ENCODE assay signal across 18 cellular contexts in the genomic region with DNA sequence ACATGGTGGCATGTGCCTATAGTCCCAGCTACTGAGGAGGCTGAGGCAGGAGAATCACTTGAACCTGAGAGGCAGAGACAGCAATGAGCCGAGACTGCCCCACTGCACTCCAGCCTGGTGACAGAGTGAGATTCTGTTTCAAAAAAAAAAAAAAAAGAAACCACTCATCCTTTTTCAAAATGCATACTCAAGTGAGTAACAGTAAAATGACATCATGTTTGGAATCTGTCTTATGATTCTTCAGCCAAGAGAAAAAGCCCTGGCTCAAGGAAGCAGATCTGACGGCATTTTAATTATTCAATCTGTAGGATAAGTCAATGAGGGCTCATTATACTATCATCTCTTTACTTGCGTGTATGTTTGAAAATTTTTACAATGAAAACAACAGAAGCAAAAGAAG. TPM values are rescaled to one million over a fixed set of nuclear protein-coding genes. Genes with fewer than 3 reads are reported as not detected.
DNase-seq lines count a peak whose midpoint lies in the region; ATAC-seq, FAIRE-seq and TF ChIP-seq lines count a peak whose summit lies in the region.
"Had no signal": no experiment of that assay in that cellular context is flagged by ENCODE, and none has a peak within 500 bp of the region (broad histone marks: within the 10 kb centered on the region; RNA-seq: fewer than 3 reads in every experiment).

No MANE protein-coding gene starts in this region.

- intact Hi-C loops in pancreas (cut with DNase I), result no loop called here

- no peak overlapping the region for H3K4me3 Mint-ChIP-seq in mesothelial cell of epicardium

- H3K27me3 ChIP-seq in pancreas, result no peaks in the 10 kb centered on the region
- H3K27me3 ChIP-seq: brain microvascular endothelial cell, esophagus squamous epithelium, SJSA1, uterus had no signal

- DNase-seq in AG10803 (ENCODE audit: low read depth) (peak; percentile 59), H54 (ENCODE audit: insufficient read length, low spot score) (peak; percentile 62), cardiac fibroblast (ENCODE audit: low read depth in 2 of 2) (peak; percentile 29 to 60), mesothelial cell of epicardium (ENCODE audit: low spot score in 2 of 2, unreplicated experiment in 2 of 2) (no peak), NCI-H187 (lab: John Stamatoyannopoulos, UW) (no peak), NCI-H146 (lab: John Stamatoyannopoulos, UW) (no peak), pancreas (no peak)
- DNase-seq: brain microvascular endothelial cell, esophagus squamous epithelium, GOT3, left lung, NCI-H187 treated with DMSO at 0.1 percent for 48 hours, NCI-H526, stomach, uterus had no signal

- peaks cover 22% of the 10 kb centered on the region for H3K4me1 Mint-ChIP-seq in mesothelial cell of epicardium

- H3K4me3 ChIP-seq in AG10803 (ENCODE audit: low read length) (no peak overlapping the region), cardiac fibroblast (replicated peaks in 1 of 2; ENCODE audit: low read depth in 2 of 2, low read length in 2 of 2) (no peak overlapping the region), pancreas (no peak overlapping the region)
- H3K4me3 ChIP-seq: esophagus squamous epithelium, left lung, SJSA1, stomach, uterus had no signal

- FAIRE-seq in H54 (lab: Jason Lieb, UNC) (no peak), pancreas (lab: Jason Lieb, UNC) (no peak)

- 68 to 84% methylated on average over 3 of the region's 3 CpGs for WGBS in pancreas, 2 donors

- TF ChIP-seq CTCF in AG10803 (conservative IDR thresholded peaks at IDR 0.05; ENCODE audit: low read length) (no peak), cardiac fibroblast (IDR thresholded peaks at IDR 0.05; ENCODE audit: low read depth, low read length) (no peak), mesothelial cell of epicardium (IDR thresholded peaks at IDR 0.05; ENCODE audit: unreplicated experiment) (no peak), pancreas (IDR thresholded peaks at IDR 0.05) (no peak)

- H3K36me3 ChIP-seq in pancreas, result no peaks in the 10 kb centered on the region
- H3K36me3 ChIP-seq: brain microvascular endothelial cell, esophagus squamous epithelium, left lung, SJSA1, stomach, uterus had no signal

- no peaks in the 10 kb centered on the region for H3K9me3 Mint-ChIP-seq in mesothelial cell of epicardium

- no peaks in the 10 kb centered on the region for H3K9me3 ChIP-seq in pancreas
- H3K9me3 ChIP-seq: esophagus squamous epithelium, left lung, SJSA1, stomach, uterus had no signal

- no peaks in the 10 kb centered on the region for H3K36me3 Mint-ChIP-seq in mesothelial cell of epicardium

- ATAC-seq in HG02623 (IDR thresholded peaks at IDR 0.05; ENCODE audit: unreplicated experiment) (no peak), pancreas (no peak)
- ATAC-seq: left lung had no signal

- peak overlapping the region; percentile 83 for H3K27ac Mint-ChIP-seq in mesothelial cell of epicardium

- no peak for TF ChIP-seq POLR2A in H54 (IDR thresholded peaks at IDR 0.05; ENCODE audit: low read depth, low read length)

- H3K27ac ChIP-seq in pancreas, result no peak overlapping the region
- H3K27ac ChIP-seq: brain microvascular endothelial cell, esophagus squamous epithelium, left lung, parathyroid adenoma, SJSA1, stomach, uterus had no signal

- no peaks in the 10 kb centered on the region for H3K27me3 Mint-ChIP-seq in mesothelial cell of epicardium (ENCODE audit: low read depth)

- H3K4me1 ChIP-seq in pancreas, result no peaks in the 10 kb centered on the region
- H3K4me1 ChIP-seq: esophagus squamous epithelium, left lung, parathyroid adenoma, SJSA1, stomach, uterus had no signal

RNA-seq across cellular contexts. Expression of a gene that starts 13.0 kb away (rescaled TPM):
- 13.7 to 14.9 TPM (median 14.7 TPM) in 3 replicates for total RNA-seq in mesothelial cell of epicardium
- under 1 TPM; 0.23 to 0.92 (median 0.65) TPM for total RNA-seq in pancreas
- polyA plus RNA-seq in pancreas, result 1 to 10 TPM; 1.2 to 1.9 TPM

Comparison
In these comparisons a context has a peak if more than half of its experiments do, and no peak if none do; other contexts are left out.
1. DNase-seq: peak in AG10803 (single experiment), H54 (single experiment) and cardiac fibroblast (2 of 2); none in mesothelial cell of epicardium (0 of 2), NCI-H187 (0 of 2), NCI-H146 (single experiment) and pancreas (0 of 6).